ENCODE assay signal across 12 cellular contexts in genomic region chr3:183638092-183638644, GRCh38. TPM values are rescaled to one million over a fixed set of nuclear protein-coding genes. Genes with fewer than 3 reads are reported as not detected.
A peak's percentile ranks its signal among the peaks of the same experiment; 100 is the strongest.
DNase-seq lines count a peak whose midpoint lies in the region; ATAC-seq and TF ChIP-seq lines count a peak whose summit lies in the region.
"Had no signal": no experiment of that assay in that cellular context is flagged by ENCODE, and none has a peak within 500 bp of the region (broad histone marks: within the 10 kb centered on the region; RNA-seq: fewer than 3 reads in every experiment).

No MANE protein-coding gene starts in this region.

- H3K27me3 Mint-ChIP-seq in GM23338 (ENCODE audit: insufficient read depth, low read depth, poor library complexity) (peaks cover 4% of the 10 kb centered on the region), naive B cell (no peaks in the 10 kb centered on the region)
- H3K27me3 Mint-ChIP-seq in activated naive CD8-positive, alpha-beta T cell treated with anti-CD3 and anti-CD28 coated beads, Interleukin-2, amount 50 U/mL, for 24 hours, result no peaks in the 10 kb centered on the region

- TF ChIP-seq CTCF in GM23338 (conservative IDR thresholded peaks at IDR 0.05; ENCODE audit: low read depth in 2 of 2), result no peak

- H3K4me3 ChIP-seq in BLaER1 treated with 17β-estradiol and CSF1 and Interleukin-3, amounts not matched to agents 10 nM and 100 nM, result 0 out of 20 replicates have a peak overlapping the region, but pooled peaks of 2 of the 10 experiments have one; percentile 93 to 95
- no peak overlapping the region for H3K4me3 ChIP-seq in GM23338
- H3K4me3 ChIP-seq: HAP-1 had no signal

- H3K9me2 ChIP-seq in GM23338 (ENCODE audit: insufficient read depth), result no peaks in the 10 kb centered on the region

- ATAC-seq in GM23338 (no peak), naive B cell (ENCODE audit: low read depth in 2 of 2) (no peak), HG02678 (IDR thresholded peaks at IDR 0.05; ENCODE audit: unreplicated experiment) (no peak), HG03439 (IDR thresholded peaks at IDR 0.05; ENCODE audit: unreplicated experiment) (no peak), GM21367 (IDR thresholded peaks at IDR 0.05; ENCODE audit: unreplicated experiment) (no peak)
- no peak for ATAC-seq in activated naive CD8-positive, alpha-beta T cell treated with anti-CD3 and anti-CD28 coated beads, Interleukin-2, amount 50 U/mL, for 24 hours
- ATAC-seq: left lung had no signal

- H3K4me1 ChIP-seq in BLaER1 treated with 17β-estradiol and CSF1 and Interleukin-3, amounts not matched to agents 10 nM and 100 nM, result peaks cover 18 to 26% (median 20%) of the 10 kb centered on the region in 10 experiments
- H3K4me1 ChIP-seq in GM23338 (ENCODE audit: insufficient read depth), result peaks cover 3% of the 10 kb centered on the region; the same call in 1 of the 2 replicates

- peaks cover 30% of the 10 kb centered on the region for H3K79me2 ChIP-seq in GM23338 (replicated peaks; ENCODE audit: insufficient read depth)

- H3K4me2 ChIP-seq in BLaER1 treated with 17β-estradiol and CSF1 and Interleukin-3, amounts not matched to agents 10 nM and 100 nM, result peak overlapping the region; percentile 67 to 93 (median 88)
- H3K4me2 ChIP-seq in GM23338, result 0 out of 2 replicates have a peak overlapping the region, but pooled peaks have one; percentile 92

- no peak overlapping the region for H2AFZ ChIP-seq in GM23338

- H3K9me3 ChIP-seq in BLaER1 treated with 17β-estradiol and CSF1 and Interleukin-3, amounts not matched to agents 10 nM and 100 nM (replicated peaks in 1 of 11), result peaks cover 0 to 5% (median 0%) of the 10 kb centered on the region in 11 experiments; a peak in 2 of 22 replicates
- H3K9me3 ChIP-seq: HAP-1, left lung had no signal

- H3K27me3 ChIP-seq in BLaER1 treated with 17β-estradiol and CSF1 and Interleukin-3, amounts not matched to agents 10 nM and 100 nM, result no peaks in the 10 kb centered on the region
- H3K27me3 ChIP-seq in GM23338 (ENCODE audit: insufficient read depth), result no peaks in the 10 kb centered on the region
- H3K27me3 ChIP-seq: left lung had no signal

- peaks cover 8% of the 10 kb centered on the region; the same call in 2 of the 3 replicates for H3K4me1 Mint-ChIP-seq in GM23338
- peaks cover 53% of the 10 kb centered on the region for H3K4me1 Mint-ChIP-seq in activated naive CD8-positive, alpha-beta T cell treated with anti-CD3 and anti-CD28 coated beads, Interleukin-2, amount 50 U/mL, for 24 hours
- H3K4me1 Mint-ChIP-seq in naive B cell, result peaks cover 22 to 46% (median 35%) of the 10 kb centered on the region in 3 donors

- H3K36me3 Mint-ChIP-seq in GM23338 (ENCODE audit: low read depth) (no peaks in the 10 kb centered on the region; the same call in 2 of the 3 replicates), naive B cell (peaks cover 5 to 14% of the 10 kb centered on the region in 2 donors)
- H3K36me3 Mint-ChIP-seq in activated naive CD8-positive, alpha-beta T cell treated with anti-CD3 and anti-CD28 coated beads, Interleukin-2, amount 50 U/mL, for 24 hours (ENCODE audit: low read depth), result no peaks in the 10 kb centered on the region

- H3K4me3 Mint-ChIP-seq in GM23338, result peak overlapping the region; percentile 85; the same call in 1 of the 3 replicates
- peak overlapping the region; percentile 85 for H3K4me3 Mint-ChIP-seq in activated naive CD8-positive, alpha-beta T cell treated with anti-CD3 and anti-CD28 coated beads, Interleukin-2, amount 50 U/mL, for 24 hours
- H3K4me3 Mint-ChIP-seq in naive B cell, result peak overlapping the region in 6 of 8 donors; percentile 85 to 97 (median 96)

- H3K27ac ChIP-seq in BLaER1 treated with 17β-estradiol and CSF1 and Interleukin-3, amounts not matched to agents 10 nM and 100 nM, result peak overlapping the region in 4 of 11 experiments; percentile 92 to 97 (median 94); a peak in 6 of 22 replicates
- no peak overlapping the region for H3K27ac ChIP-seq in GM23338 (ENCODE audit: low read depth)

- peaks cover 0 to 66% (median 13%) of the 10 kb centered on the region in 11 experiments; a peak in 9 of 22 replicates for H4K20me1 ChIP-seq in BLaER1 treated with 17β-estradiol and CSF1 and Interleukin-3, amounts not matched to agents 10 nM and 100 nM
- H4K20me1 ChIP-seq in GM23338 (replicated peaks; ENCODE audit: insufficient read depth), result no peaks in the 10 kb centered on the region; the same call in 1 of the 2 replicates

- H3K9ac ChIP-seq in BLaER1 treated with 17β-estradiol and CSF1 and Interleukin-3, amounts not matched to agents 10 nM and 100 nM, result peak overlapping the region in 4 of 11 experiments; percentile 92 to 99 (median 95); a peak in 5 of 22 replicates

- DNase-seq in GM23338 (ENCODE audit: low spot score) (no peak), naive B cell (no peak), SW 1271 (lab: John Stamatoyannopoulos, UW) (no peak)
- DNase-seq in activated naive CD8-positive, alpha-beta T cell treated with anti-CD3 and anti-CD28 coated beads, Interleukin-2, amount 50 U/mL, for 24 hours, result no peak
- DNase-seq: left lung, NCI-H187, SHP77 treated with DMSO at 0.1 percent for 48 hours had no signal

- H3K9me3 Mint-ChIP-seq in GM23338 (no peaks in the 10 kb centered on the region), naive B cell (no peaks in the 10 kb centered on the region)
- H3K9me3 Mint-ChIP-seq in activated naive CD8-positive, alpha-beta T cell treated with anti-CD3 and anti-CD28 coated beads, Interleukin-2, amount 50 U/mL, for 24 hours, result no peaks in the 10 kb centered on the region

- H3K27ac Mint-ChIP-seq in GM23338, result no peak overlapping the region
- H3K27ac Mint-ChIP-seq in activated naive CD8-positive, alpha-beta T cell treated with anti-CD3 and anti-CD28 coated beads, Interleukin-2, amount 50 U/mL, for 24 hours, result peak overlapping the region; percentile 96
- H3K27ac Mint-ChIP-seq in naive B cell, result peak overlapping the region in 3 of 6 donors; percentile 36 to 97 (median 97)

- no peaks in the 10 kb centered on the region for H3F3A ChIP-seq in GM23338 (replicated peaks; ENCODE audit: low read depth)

- H3K36me3 ChIP-seq in BLaER1 treated with 17β-estradiol and CSF1 and Interleukin-3, amounts not matched to agents 10 nM and 100 nM, result peaks cover 0 to 21% (median 5%) of the 10 kb centered on the region in 11 experiments; a peak in 9 of 22 replicates
- H3K36me3 ChIP-seq in GM23338 (ENCODE audit: insufficient read depth), result no peaks in the 10 kb centered on the region
- H3K36me3 ChIP-seq: HAP-1, left lung had no signal

TF ChIP-seq in GM23338, 12 proteins besides CTCF, POLR2A, EP300 and RAD21 (continues in another document):
- TF ChIP-seq REST (IDR thresholded peaks at IDR 0.05; ENCODE audit: unreplicated experiment), result no peak
- no peak for TF ChIP-seq NANOG (IDR thresholded peaks at IDR 0.05; ENCODE audit: borderline replicate concordance)
- TF ChIP-seq JUNB (IDR thresholded peaks at IDR 0.05; ENCODE audit: unreplicated experiment), result no peak

RNA-seq across cellular contexts. Expression of gene KLHL24, which starts 2.7 kb away (rescaled TPM):
- total RNA-seq in GM23338 (2014; rRNA removed; shearing (Covaris generic)), result 31.8 and 51.0 TPM in 2 replicates
- polyA plus RNA-seq in GM23338 (2016; fragmentation: Nextera tagmentation; extraction: Ambion mirVana), result 5.9 and 8.2 TPM in 2 replicates
- 10 to 100 TPM; 46.7 to 84.9 (median 65.3) TPM for polyA plus RNA-seq in naive B cell (ENCODE audit: low read depth in 6 of 6)

RNA-seq across cellular contexts. Expression of gene YEATS2, which starts 59.4 kb away (rescaled TPM):
- 45.9 and 72.8 TPM in 2 replicates for total RNA-seq in GM23338 (2014; rRNA removed; shearing (Covaris generic))
- polyA plus RNA-seq in GM23338 (2016; fragmentation: Nextera tagmentation; extraction: Ambion mirVana), result 13.9 and 15.2 TPM in 2 replicates
- 1 to 10 TPM; 2.5 to 7.3 (median 3.9) TPM for polyA plus RNA-seq in naive B cell (ENCODE audit: low read depth in 6 of 6)
